In genomic region chr5:132767150-132767549, GRCh38 we compare ENCODE assay signal across 20 cellular contexts. TPM values are rescaled to one million over a fixed set of nuclear protein-coding genes. Genes with fewer than 3 reads are reported as not detected.
DNase-seq lines count a peak whose midpoint lies in the region; ATAC-seq, FAIRE-seq and TF ChIP-seq lines count a peak whose summit lies in the region.
"Had no signal": no experiment of that assay in that cellular context is flagged by ENCODE, and none has a peak within 500 bp of the region (broad histone marks: within the 10 kb centered on the region; RNA-seq: fewer than 3 reads in every experiment).

No MANE protein-coding gene starts in this region.

- no peak for ATAC-seq in GM21723 (IDR thresholded peaks at IDR 0.05; ENCODE audit: unreplicated experiment)
- ATAC-seq: effector memory CD8-positive, alpha-beta T cell had no signal

- H3K4me3 Mint-ChIP-seq in chondrocyte (ENCODE audit: unreplicated experiment) = no peak overlapping the region
- H3K4me3 Mint-ChIP-seq: effector memory CD8-positive, alpha-beta T cell; naive thymus-derived CD4-positive, alpha-beta T cell had no signal

- no peak for TF ChIP-seq CTCF in AG04450 (IDR thresholded peaks at IDR 0.05; ENCODE audit: low read depth, low read length)
- TF ChIP-seq CTCF in chondrocyte (IDR thresholded peaks at IDR 0.05) = no peak

- POLR2A ChIA-PET in AG04450 (lab: Yijun Ruan, JAX) = interaction anchor here (0.6 to 1.1 kb wide), 7 partner anchors 26 to 508 kb away, joined by 3 to 7 read pairs (median 3); partner anchors contain the start of gene KIF3A

- CTCF ChIA-PET in AG04450 (lab: Charles Lee) = interaction anchor here (0.6 to 1.3 kb wide), 3 partner anchors 9 to 339 kb away, joined by 3 to 5 read pairs (median 5); no protein-coding TSS in a partner anchor

- H3K27ac Mint-ChIP-seq in chondrocyte (ENCODE audit: unreplicated experiment) = peak overlapping the region; percentile 67
- H3K27ac Mint-ChIP-seq: naive thymus-derived CD4-positive, alpha-beta T cell had no signal

- H3K27ac ChIP-seq in AG04450 (ENCODE audit: low read depth, low read length) = peak overlapping the region; percentile 57
- H3K27ac ChIP-seq: HL-60, prostate gland had no signal

- H3K4me3 ChIP-seq in AG04450 (ENCODE audit: low read depth, low read length) = no peak overlapping the region
- H3K4me3 ChIP-seq: GM12878, prostate gland, stomach had no signal

- H3K27me3 ChIP-seq in AG04450 (ENCODE audit: control insufficient read depth, insufficient read depth, low read length) = no peaks in the 10 kb centered on the region
- H3K27me3 ChIP-seq: stomach had no signal

- H3K4me1 Mint-ChIP-seq in chondrocyte (ENCODE audit: low read depth) = peaks cover 45% of the 10 kb centered on the region

- no peaks in the 10 kb centered on the region for H3K9me3 Mint-ChIP-seq in chondrocyte (ENCODE audit: low read depth)
- H3K9me3 Mint-ChIP-seq: effector memory CD8-positive, alpha-beta T cell; naive thymus-derived CD4-positive, alpha-beta T cell had no signal

- H3K27me3 Mint-ChIP-seq in chondrocyte (ENCODE audit: low read depth) = no peaks in the 10 kb centered on the region
- H3K27me3 Mint-ChIP-seq: effector memory CD8-positive, alpha-beta T cell; naive thymus-derived CD4-positive, alpha-beta T cell had no signal

- H3K36me3 Mint-ChIP-seq in chondrocyte (ENCODE audit: low read depth) = peaks cover 19% of the 10 kb centered on the region

- no peak for DNase-seq in AG04450 (ENCODE audit: low read depth, low spot score)
- DNase-seq in NCI-H2029 treated with DMSO at 0.1 percent for 48 hours (lab: John Stamatoyannopoulos, UW) = peak; percentile 44
- peak; percentile 9 for DNase-seq in chondrocyte (ENCODE audit: low spot score)
- DNase-seq in mesenteric fat pad (ENCODE audit: low spot score) = peak; percentile 51
- DNase-seq in A172 (ENCODE audit: low spot score) = no peak
- DNase-seq in GM19239 (ENCODE audit: insufficient read length, low spot score) = no peak
- no peak for DNase-seq in DMS153 (lab: John Stamatoyannopoulos, UW)
- DNase-seq: activated CD4-positive, CD25-positive, alpha-beta regulatory T cell; effector memory CD8-positive, alpha-beta T cell; KBM-7; naive thymus-derived CD4-positive, alpha-beta T cell; NCI-H1092; NCI-H2171; SHP77 treated with DMSO at 0.1 percent for 48 hours; stimulated activated CD4-positive, alpha-beta T cell treated with anti-CD3 and anti-CD28 coated beads, Interleukin-15, amount 100 ng/mL, for 24 hours; stomach had no signal

- no peaks in the 10 kb centered on the region for H3K9me3 ChIP-seq in AG04450 (ENCODE audit: control insufficient read depth, insufficient read depth, low read length)
- H3K9me3 ChIP-seq: prostate gland, stomach had no signal

- FAIRE-seq in GM19239 (lab: Jason Lieb, UNC) = no peak
- FAIRE-seq: GM12878 had no signal

RNA-seq across cellular contexts. Expression of gene SEPTIN8, which starts 9.9 kb away (rescaled TPM):
- 62.4 and 70.0 TPM in 2 replicates for polyA plus RNA-seq in AG04450 (2011; rRNA removed)
- polyA minus RNA-seq in AG04450 (2011; rRNA and poly(A)+ RNA removed) = 49.2 and 55.2 TPM in 2 replicates
- 86.0 to 128 TPM (median 127 TPM) in 3 replicates for total RNA-seq in chondrocyte
- total RNA-seq in mesenteric fat pad = 33.4 TPM
- 48.1 and 55.4 TPM in 2 replicates for total RNA-seq in A172 (2014; rRNA removed; shearing (Covaris generic))

RNA-seq across cellular contexts. Expression of gene CCNI2, which starts 19.9 kb away (rescaled TPM):
- not detected in 2 replicates for polyA plus RNA-seq in AG04450 (2011; rRNA removed)
- polyA minus RNA-seq in AG04450 (2011; rRNA and poly(A)+ RNA removed) = not detected in 2 replicates
- 0.15 TPM in 1 of 3 replicates, not detected in the others for total RNA-seq in chondrocyte
- total RNA-seq in mesenteric fat pad = not detected
- total RNA-seq in A172 (2014; rRNA removed; shearing (Covaris generic)) = not detected in 2 replicates

RNA-seq across cellular contexts. Expression of gene KIF3A, which starts 29.8 kb away (rescaled TPM):
- 6.7 and 8.9 TPM in 2 replicates for polyA plus RNA-seq in AG04450 (2011; rRNA removed)
- polyA minus RNA-seq in AG04450 (2011; rRNA and poly(A)+ RNA removed) = 2.7 and 10.3 TPM in 2 replicates
- total RNA-seq in chondrocyte = 15.0 to 16.4 TPM (median 16.2 TPM) in 3 replicates
- 5.2 TPM for total RNA-seq in mesenteric fat pad
- 10.6 and 16.4 TPM in 2 replicates for total RNA-seq in A172 (2014; rRNA removed; shearing (Covaris generic))

RNA-seq across cellular contexts. Expression of gene SOWAHA, which starts 46.0 kb away (rescaled TPM):
- polyA plus RNA-seq in AG04450 (2011; rRNA removed) = 0.05 TPM in 1 of 2 replicates, not detected in the other
- polyA minus RNA-seq in AG04450 (2011; rRNA and poly(A)+ RNA removed) = 0.05 TPM in 1 of 2 replicates, not detected in the other
- total RNA-seq in chondrocyte = not detected in 3 replicates
- total RNA-seq in mesenteric fat pad = not detected
- total RNA-seq in A172 (2014; rRNA removed; shearing (Covaris generic)) = not detected in 2 replicates
- polyA plus RNA-seq: naive thymus-derived CD4-positive, alpha-beta T cell had no signal

Comparison
In these comparisons a context has a peak if more than half of its experiments do, and no peak if none do; other contexts are left out.
1. DNase-seq: peak in NCI-H2029 treated with DMSO at 0.1 percent for 48 hours (single experiment), chondrocyte (single experiment) and mesenteric fat pad (single experiment); none in AG04450 (single experiment), A172 (single experiment), GM19239 (single experiment) and DMS153 (single experiment).